2 cellular contexts compared by ENCODE assay signal in genomic region chr11:92227233-92227593, GRCh38.
TF ChIP-seq lines count a peak whose summit lies in the region.

No MANE protein-coding gene starts in this region.

TF ChIP-seq in SK-N-SH, 30 proteins besides CTCF, POLR2A, EP300 and RAD21:
- TF ChIP-seq, protein P1, sequence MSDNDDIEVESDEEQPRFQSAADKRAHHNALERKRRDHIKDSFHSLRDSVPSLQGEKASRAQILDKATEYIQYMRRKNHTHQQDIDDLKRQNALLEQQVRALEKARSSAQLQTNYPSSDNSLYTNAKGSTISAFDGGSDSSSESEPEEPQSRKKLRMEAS (IDR thresholded peaks at IDR 0.05; ENCODE audit: low read depth), result no peak
- TF ChIP-seq FOXJ3 (CRISPR knock-in tag; IDR thresholded peaks at IDR 0.05), result no peak
- TF ChIP-seq PBX3 (IDR thresholded peaks at IDR 0.05), result no peak
- TF ChIP-seq GABPA (IDR thresholded peaks at IDR 0.05; ENCODE audit: low read depth), result no peak
- no peak for TF ChIP-seq NFIC (IDR thresholded peaks at IDR 0.05; ENCODE audit: borderline replicate concordance)
- no peak for TF ChIP-seq FOSL2 (IDR thresholded peaks at IDR 0.05; ENCODE audit: borderline replicate concordance, low read depth)
- TF ChIP-seq RXRA (IDR thresholded peaks at IDR 0.05; ENCODE audit: borderline replicate concordance, low read depth), result no peak
- no peak for TF ChIP-seq ZBTB33 (IDR thresholded peaks at IDR 0.05; ENCODE audit: borderline replicate concordance, low read depth)
- no peak for TF ChIP-seq ELF1 (IDR thresholded peaks at IDR 0.05)
- TF ChIP-seq SMC3 (IDR thresholded peaks at IDR 0.05; ENCODE audit: low read depth, low read length), result no peak
- TF ChIP-seq FOXM1 (IDR thresholded peaks at IDR 0.05; ENCODE audit: low read depth), result no peak
TF ChIP-seq in SK-N-SH: peak in this region for 0.

TF ChIP-seq in SK-N-SH treated with all-trans-retinoic acid at 6 μM for 48 hours, 23 proteins besides CTCF, POLR2A, EP300 and RAD21 (continued from another document):
- no peak for TF ChIP-seq CSRNP3 (CRISPR knock-in tag; IDR thresholded peaks at IDR 0.05)
- TF ChIP-seq ISL1 (CRISPR knock-in tag; IDR thresholded peaks at IDR 0.05), result no peak
- no peak for TF ChIP-seq POU6F1 (CRISPR knock-in tag; IDR thresholded peaks at IDR 0.05; ENCODE audit: borderline replicate concordance, low read depth)
- TF ChIP-seq ZNF565 (CRISPR knock-in tag; conservative IDR thresholded peaks at IDR 0.05; ENCODE audit: low read depth), result no peak
- no peak for TF ChIP-seq ZC3H10 (CRISPR knock-in tag; IDR thresholded peaks at IDR 0.05)
- no peak for TF ChIP-seq SNAI2 (CRISPR knock-in tag; IDR thresholded peaks at IDR 0.05)
- TF ChIP-seq ZNF70 (CRISPR knock-in tag; IDR thresholded peaks at IDR 0.05), result no peak
- no peak for TF ChIP-seq OSR1 (CRISPR knock-in tag; IDR thresholded peaks at IDR 0.05)
- no peak for TF ChIP-seq ZFP3 (CRISPR knock-in tag; IDR thresholded peaks at IDR 0.05)
